ENCODE assay signal across 8 cellular contexts in the genomic region with DNA sequence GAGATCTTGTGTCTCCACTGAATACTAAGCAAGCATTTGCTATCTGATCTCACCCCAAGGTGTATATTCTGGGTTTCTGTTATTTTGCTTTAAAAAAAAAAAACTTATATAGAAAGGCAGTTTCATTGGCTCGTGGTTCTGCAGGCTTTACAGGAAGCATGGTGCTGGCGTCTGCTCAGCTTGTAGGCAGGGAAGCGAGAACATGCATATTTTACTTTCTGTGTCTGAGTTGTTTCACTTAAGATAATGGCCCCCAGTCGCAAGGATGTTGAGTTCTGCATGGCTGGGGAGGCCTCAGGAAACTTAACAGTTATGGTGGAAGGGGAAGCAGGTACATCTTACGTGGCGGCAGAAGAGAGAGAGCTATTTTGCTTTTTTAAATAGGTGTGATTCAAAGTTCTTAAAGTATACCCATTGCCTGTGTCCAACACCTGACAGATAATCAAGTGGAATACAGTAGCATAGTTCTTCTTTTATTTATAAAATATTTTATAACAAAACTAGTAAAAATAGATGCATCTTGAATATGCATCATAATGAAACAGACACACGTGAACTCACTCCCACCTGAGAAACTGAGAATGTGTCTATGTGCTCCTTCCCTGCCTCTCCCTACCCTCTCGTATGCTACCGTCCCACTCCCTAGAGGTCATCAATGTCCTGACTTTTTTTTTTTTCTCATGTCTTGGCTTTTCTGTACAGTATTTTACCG. TPM values are rescaled to one million over a fixed set of nuclear protein-coding genes. Genes with fewer than 3 reads are reported as not detected.
DNase-seq lines count a peak whose midpoint lies in the region; ATAC-seq and TF ChIP-seq lines count a peak whose summit lies in the region.

No MANE protein-coding gene starts in this region.

- H3K27me3 ChIP-seq in GM23338 (ENCODE audit: insufficient read depth), result no peaks in the 10 kb centered on the region
- H3K27me3 ChIP-seq in WERI-Rb-1 (ENCODE audit: insufficient read depth, low read depth, severe bottlenecking), result no peaks in the 10 kb centered on the region

- H3K27me3 Mint-ChIP-seq in Calu3 (ENCODE audit: unreplicated experiment), result no peaks in the 10 kb centered on the region
- peaks cover 7% of the 10 kb centered on the region for H3K27me3 Mint-ChIP-seq in GM23338 (ENCODE audit: insufficient read depth, low read depth, poor library complexity)
- peaks cover 4% of the 10 kb centered on the region for H3K27me3 Mint-ChIP-seq in mesothelial cell of epicardium (ENCODE audit: low read depth)

- H3K4me2 ChIP-seq in GM23338, result peak overlapping the region; percentile 91

- peak overlapping the region; percentile 99 for H2AFZ ChIP-seq in GM23338

- H3K79me2 ChIP-seq in GM23338 (replicated peaks; ENCODE audit: insufficient read depth), result 0 out of 2 replicates have a peak, but pooled peaks cover 3% of the 10 kb centered on the region

- H3K9me2 ChIP-seq in GM23338 (ENCODE audit: insufficient read depth), result no peaks in the 10 kb centered on the region

- H3K4me3 ChIP-seq in GM23338, result peak overlapping the region; percentile 57
- H3K4me3 ChIP-seq in WERI-Rb-1 (ENCODE audit: low read depth, low read length), result peak overlapping the region; percentile 40
- H3K4me3 ChIP-seq in mucosa of descending colon, result no peak overlapping the region

- no TSS peak for BruUV-seq in Calu3 (replicated peaks; lab: Mats Ljungman, UMichigan)

- TF ChIP-seq CTCF in Calu3 (IDR thresholded peaks at IDR 0.05; ENCODE audit: unreplicated experiment) (no peak), GM23338 (conservative IDR thresholded peaks at IDR 0.05; ENCODE audit: low read depth in 2 of 2) (no peak), WERI-Rb-1 (IDR thresholded peaks at IDR 0.05; ENCODE audit: low read depth, low read length) (no peak), mesothelial cell of epicardium (IDR thresholded peaks at IDR 0.05; ENCODE audit: unreplicated experiment) (no peak), mucosa of descending colon (IDR thresholded peaks at IDR 0.05) (no peak)

- peaks cover 3% of the 10 kb centered on the region; the same call in 1 of the 2 replicates for H3K4me1 ChIP-seq in GM23338 (ENCODE audit: insufficient read depth)
- peaks cover 12% of the 10 kb centered on the region for H3K4me1 ChIP-seq in mucosa of descending colon (ENCODE audit: low read depth)

- intact Hi-C loops in Calu3 (cut with micrococcal nuclease; ENCODE audit: unreplicated experiment) (loop anchor here (2.0 kb wide), 1 partner anchor 18 kb away; no protein-coding TSS in a partner anchor), mucosa of descending colon (cut with DNase I, micrococcal nuclease) (no loop called here)

- DNase-seq in Calu3 (no peak), GM23338 (ENCODE audit: low spot score) (no peak), WERI-Rb-1 (no peak), mesothelial cell of epicardium (ENCODE audit: low spot score in 2 of 2, unreplicated experiment in 2 of 2) (no peak), mucosa of descending colon (no peak), SIG-M5 treated with dmso at 0.1 percent for 504 hours (lab: John Stamatoyannopoulos, UW; ENCODE audit: unreplicated experiment) (no peak), epidermal melanocyte (ENCODE audit: insufficient read length, low spot score) (no peak)
- no peak for DNase-seq in NK-92 treated with Interleukin-12 subunit alpha and Interleukin-12 subunit beta, amount 100 ng/mL, for 24 hours (lab: John Stamatoyannopoulos, UW)

- CTCF ChIA-PET in Calu3 (lab: Charles Lee), result interaction anchor here (0.7 to 1.9 kb wide), 6 partner anchors 10 to 180 kb away, joined by 3 to 8 read pairs (median 4); no protein-coding TSS in a partner anchor

- H3K4me1 Mint-ChIP-seq in Calu3 (ENCODE audit: low read depth, unreplicated experiment), result peaks cover 25% of the 10 kb centered on the region
- H3K4me1 Mint-ChIP-seq in GM23338, result peaks cover 15% of the 10 kb centered on the region; the same call in 2 of the 3 replicates
- peaks cover 14% of the 10 kb centered on the region for H3K4me1 Mint-ChIP-seq in mesothelial cell of epicardium

- H3K4me3 Mint-ChIP-seq in Calu3 (ENCODE audit: low read depth, unreplicated experiment) (peak overlapping the region; percentile 95), GM23338 (peak overlapping the region; percentile 98; the same call in 2 of the 3 replicates), mesothelial cell of epicardium (no peak overlapping the region)

- H3K36me3 ChIP-seq in GM23338 (ENCODE audit: insufficient read depth) (no peaks in the 10 kb centered on the region), WERI-Rb-1 (no peaks in the 10 kb centered on the region), mucosa of descending colon (ENCODE audit: low read depth) (no peaks in the 10 kb centered on the region)

- no peaks in the 10 kb centered on the region for H4K20me1 ChIP-seq in GM23338 (replicated peaks; ENCODE audit: insufficient read depth)

- no peaks in the 10 kb centered on the region for H3K9me3 Mint-ChIP-seq in Calu3 (ENCODE audit: low read depth, unreplicated experiment)
- no peaks in the 10 kb centered on the region; the same call in 2 of the 3 replicates for H3K9me3 Mint-ChIP-seq in GM23338
- no peaks in the 10 kb centered on the region for H3K9me3 Mint-ChIP-seq in mesothelial cell of epicardium

- H3K36me3 Mint-ChIP-seq in Calu3 (ENCODE audit: insufficient read depth, unreplicated experiment) (peaks cover 14% of the 10 kb centered on the region), GM23338 (ENCODE audit: low read depth) (no peaks in the 10 kb centered on the region), mesothelial cell of epicardium (no peaks in the 10 kb centered on the region)

- H3K27ac ChIP-seq in GM23338 (ENCODE audit: low read depth), result no peak overlapping the region
- no peak overlapping the region for H3K27ac ChIP-seq in WERI-Rb-1

- H3K27ac Mint-ChIP-seq in Calu3 (ENCODE audit: unreplicated experiment) (peak overlapping the region; percentile 77), GM23338 (no peak overlapping the region), mesothelial cell of epicardium (peak overlapping the region; percentile 76)

- no peak for ATAC-seq in GM23338
- no peak for ATAC-seq in mucosa of descending colon

- peaks cover 4% of the 10 kb centered on the region; the same call in 1 of the 2 replicates for H3F3A ChIP-seq in GM23338 (replicated peaks; ENCODE audit: low read depth)

- H3K9me3 ChIP-seq in WERI-Rb-1 (ENCODE audit: severe bottlenecking) (no peaks in the 10 kb centered on the region), mucosa of descending colon (no peaks in the 10 kb centered on the region)

RNA-seq across cellular contexts. Expression of a gene that starts 15.4 kb away (rescaled TPM):
- total RNA-seq in Calu3 (2022), result 67.2 and 85.6 TPM in 2 replicates
- 59.0 and 85.5 TPM in 2 replicates for total RNA-seq in GM23338 (2014; rRNA removed; shearing (Covaris generic))
- 40.0 and 40.6 TPM in 2 replicates for polyA plus RNA-seq in GM23338 (2016; fragmentation: Nextera tagmentation; extraction: Ambion mirVana)
- 77.4 to 81.3 TPM (median 77.7 TPM) in 3 replicates for total RNA-seq in mesothelial cell of epicardium
- total RNA-seq in mucosa of descending colon, result 100 to 1,000 TPM in 2 of 3 donors, 10 to 100 TPM in 1; 95.4 to 145 (median 111) TPM
